In genomic region chr17:67435122-67435521, GRCh38 we compare ENCODE assay signal across 10 cellular contexts. TPM values are rescaled to one million over a fixed set of nuclear protein-coding genes. Genes with fewer than 3 reads are reported as not detected.
DNase-seq lines count a peak whose midpoint lies in the region; ATAC-seq, FAIRE-seq and TF ChIP-seq lines count a peak whose summit lies in the region.
"Had no signal": no experiment of that assay in that cellular context is flagged by ENCODE, and none has a peak within 500 bp of the region (broad histone marks: within the 10 kb centered on the region; RNA-seq: fewer than 3 reads in every experiment).

No MANE protein-coding gene starts in this region.

- H3K4me3 ChIP-seq in duodenal mucosa (ENCODE audit: low read depth in 1 of 2, low read length in 2 of 2): peak overlapping the region in 1 of 2 donors; percentile 21
- no peak overlapping the region for H3K4me3 ChIP-seq in small intestine (ENCODE audit: low read depth in 1 of 2, low read length in 2 of 2)

- no peak overlapping the region for H3K9ac ChIP-seq in duodenal mucosa (ENCODE audit: low read depth in 1 of 2, low read length in 2 of 2)

- H3K4me1 ChIP-seq in duodenal mucosa (ENCODE audit: control insufficient read depth in 1 of 2, insufficient read depth in 2 of 2, low read length in 2 of 2) (peaks cover 0 to 13% of the 10 kb centered on the region in 2 donors), small intestine (ENCODE audit: control insufficient read depth in 2 of 2, insufficient read depth in 1 of 2, low read depth in 1 of 2, low read length in 1 of 2) (peaks cover 0 to 18% of the 10 kb centered on the region in 2 donors)

- TF ChIP-seq EP300 in Ishikawa (IDR thresholded peaks at IDR 0.05; ENCODE audit: borderline replicate concordance): no peak

- H3K27me3 ChIP-seq in duodenal mucosa (ENCODE audit: control insufficient read depth in 1 of 2, insufficient read depth in 2 of 2, low read length in 2 of 2) (no peaks in the 10 kb centered on the region), small intestine (ENCODE audit: control insufficient read depth in 2 of 2, insufficient read depth in 2 of 2, low read length in 2 of 2) (no peaks in the 10 kb centered on the region)

- no peak for ATAC-seq in stimulated activated memory B cell treated with anti-CD40 and anti-IgM and Interleukin-4, amounts not matched to agents 10 μg/mL and 1 μg/mL and 100 μg/mL, for 72 hours
- ATAC-seq in GM19452 (IDR thresholded peaks at IDR 0.05; ENCODE audit: unreplicated experiment) (no peak), GM19463 (IDR thresholded peaks at IDR 0.05; ENCODE audit: unreplicated experiment) (no peak)

- H3K36me3 Mint-ChIP-seq in stimulated activated memory B cell treated with anti-CD40 and anti-IgM and Interleukin-4, amounts not matched to agents 10 μg/mL and 1 μg/mL and 100 μg/mL, for 72 hours: peaks cover 5% of the 10 kb centered on the region
- no peaks in the 10 kb centered on the region for H3K36me3 Mint-ChIP-seq in osteocyte (ENCODE audit: unreplicated experiment)

- no peaks in the 10 kb centered on the region for H3K9me3 Mint-ChIP-seq in stimulated activated memory B cell treated with anti-CD40 and anti-IgM and Interleukin-4, amounts not matched to agents 10 μg/mL and 1 μg/mL and 100 μg/mL, for 72 hours
- H3K9me3 Mint-ChIP-seq in osteocyte (ENCODE audit: unreplicated experiment): no peaks in the 10 kb centered on the region

- H3K36me3 ChIP-seq in duodenal mucosa (ENCODE audit: control insufficient read depth in 1 of 2, insufficient read depth in 2 of 2, low read length in 2 of 2) (no peaks in the 10 kb centered on the region), small intestine (ENCODE audit: control insufficient read depth in 2 of 2, insufficient read depth in 2 of 2, low read length in 2 of 2) (no peaks in the 10 kb centered on the region)

- no peak for FAIRE-seq in small intestine (lab: Jason Lieb, UNC)
- FAIRE-seq: colon had no signal

- TF ChIP-seq CTCF in osteocyte (IDR thresholded peaks at IDR 0.05): no peak

- TF ChIP-seq RAD21 in Ishikawa (IDR thresholded peaks at IDR 0.05; ENCODE audit: low read depth): no peak

- no peak overlapping the region for H3K27ac Mint-ChIP-seq in stimulated activated memory B cell treated with anti-CD40 and anti-IgM and Interleukin-4, amounts not matched to agents 10 μg/mL and 1 μg/mL and 100 μg/mL, for 72 hours
- H3K27ac Mint-ChIP-seq in osteocyte (ENCODE audit: unreplicated experiment): no peak overlapping the region

- peak overlapping the region; percentile 41 for H3K27ac ChIP-seq in duodenal mucosa (ENCODE audit: low read depth, low read length)
- H3K27ac ChIP-seq in small intestine (ENCODE audit: low read depth in 1 of 2, low read length in 1 of 2): peak overlapping the region in 1 of 2 donors; percentile 93

- no peak overlapping the region for H3K4me3 Mint-ChIP-seq in stimulated activated memory B cell treated with anti-CD40 and anti-IgM and Interleukin-4, amounts not matched to agents 10 μg/mL and 1 μg/mL and 100 μg/mL, for 72 hours
- no peak overlapping the region for H3K4me3 Mint-ChIP-seq in osteocyte (ENCODE audit: unreplicated experiment)

- DNase-seq in activated CD4-positive, alpha-beta T cell treated with anti-CD3 and anti-CD28 coated beads for 48 hours: peak; percentile 68
- DNase-seq in small intestine: peak; percentile 78
- no peak for DNase-seq in osteocyte (ENCODE audit: extremely low spot score, unreplicated experiment)
- DNase-seq: EL had no signal

- H3K4me1 Mint-ChIP-seq in stimulated activated memory B cell treated with anti-CD40 and anti-IgM and Interleukin-4, amounts not matched to agents 10 μg/mL and 1 μg/mL and 100 μg/mL, for 72 hours: peaks cover 21% of the 10 kb centered on the region
- peaks cover 7% of the 10 kb centered on the region for H3K4me1 Mint-ChIP-seq in osteocyte (ENCODE audit: unreplicated experiment)

- 43 to 60% (median 59%) methylated on average over 5 of the region's 5 CpGs for WGBS in small intestine, 3 donors

- no peaks in the 10 kb centered on the region for H3K27me3 Mint-ChIP-seq in stimulated activated memory B cell treated with anti-CD40 and anti-IgM and Interleukin-4, amounts not matched to agents 10 μg/mL and 1 μg/mL and 100 μg/mL, for 72 hours
- no peaks in the 10 kb centered on the region for H3K27me3 Mint-ChIP-seq in osteocyte (ENCODE audit: unreplicated experiment)

- H3K9me3 ChIP-seq in duodenal mucosa (ENCODE audit: control insufficient read depth in 1 of 2, low read length in 2 of 2) (no peaks in the 10 kb centered on the region), small intestine (ENCODE audit: control insufficient read depth, low read depth) (no peaks in the 10 kb centered on the region)

TF ChIP-seq in Ishikawa, 13 proteins besides CTCF, POLR2A, EP300 and RAD21:
- TF ChIP-seq CEBPB (IDR thresholded peaks at IDR 0.05): peak; percentile 26; the same call in 1 of the 2 replicates
- TF ChIP-seq TAF1 (IDR thresholded peaks at IDR 0.05; ENCODE audit: low read depth): no peak
- no peak for TF ChIP-seq EGR1 (IDR thresholded peaks at IDR 0.05)

RNA-seq across cellular contexts. Expression of gene PITPNC1, which starts 58.0 kb away (rescaled TPM):
- 10 to 100 TPM in 1 of 3 donors, 1 to 10 TPM in 1, under 1 TPM in 1; 0.67 to 11.7 (median 3.5) TPM for polyA plus RNA-seq in small intestine
- total RNA-seq in osteocyte: 17.9 and 18.0 TPM in 2 replicates
